Comparison of ENCODE assay signal across 19 cellular contexts in genomic region chr5:113548396-113548795, GRCh38. TPM values are rescaled to one million over a fixed set of nuclear protein-coding genes. Genes with fewer than 3 reads are reported as not detected.
DNase-seq lines count a peak whose midpoint lies in the region; ATAC-seq and TF ChIP-seq lines count a peak whose summit lies in the region.
"Had no signal": no experiment of that assay in that cellular context is flagged by ENCODE, and none has a peak within 500 bp of the region (broad histone marks: within the 10 kb centered on the region; RNA-seq: fewer than 3 reads in every experiment).

No MANE protein-coding gene starts in this region.

- H3K4me3 Mint-ChIP-seq in type B pancreatic cell, result no peak overlapping the region
- H3K4me3 Mint-ChIP-seq: activated CD4-positive, alpha-beta memory T cell treated with anti-CD3 and anti-CD28 coated beads for 36 hours; activated naive CD8-positive, alpha-beta T cell treated with anti-CD3 and anti-CD28 coated beads for 36 hours; CD4-positive, alpha-beta memory T cell; naive thymus-derived CD8-positive, alpha-beta T cell had no signal

- no peak for DNase-seq in kidney tubule cell (ENCODE audit: low spot score)
- DNase-seq in type B pancreatic cell (ENCODE audit: extremely low spot score, unreplicated experiment), result no peak
- no peak for DNase-seq in COR-L47 (lab: John Stamatoyannopoulos, UW)
- DNase-seq in NCI-H748 treated with DMSO at 0.1 percent for 48 hours (lab: John Stamatoyannopoulos, UW), result no peak
- DNase-seq: activated CD4-positive, alpha-beta memory T cell treated with anti-CD3 and anti-CD28 coated beads for 36 hours; activated naive CD8-positive, alpha-beta T cell treated with anti-CD3 and anti-CD28 coated beads for 36 hours; body of pancreas; CD4-positive, alpha-beta memory T cell; DMS79; HCEC 1CT; heart right ventricle; naive thymus-derived CD8-positive, alpha-beta T cell; stimulated activated CD4-positive, alpha-beta T cell treated with anti-CD3 and anti-CD28 coated beads, Interleukin-2, amount 100 ng/mL, for 24 hours; WERI-Rb-1 had no signal

- H3K4me1 Mint-ChIP-seq in type B pancreatic cell (ENCODE audit: unreplicated experiment), result no peaks in the 10 kb centered on the region

- no peak for TF ChIP-seq CTCF in type B pancreatic cell (conservative IDR thresholded peaks at IDR 0.05)

- H3K27me3 Mint-ChIP-seq in type B pancreatic cell, result no peaks in the 10 kb centered on the region
- H3K27me3 Mint-ChIP-seq: activated CD4-positive, alpha-beta memory T cell treated with anti-CD3 and anti-CD28 coated beads for 36 hours; activated naive CD8-positive, alpha-beta T cell treated with anti-CD3 and anti-CD28 coated beads for 36 hours; CD4-positive, alpha-beta memory T cell; naive thymus-derived CD8-positive, alpha-beta T cell had no signal

- ATAC-seq in GM18508 (IDR thresholded peaks at IDR 0.05; ENCODE audit: insufficient read depth, unreplicated experiment), result peak; percentile 94
- ATAC-seq in GM19463 (IDR thresholded peaks at IDR 0.05; ENCODE audit: unreplicated experiment), result peak; percentile 82
- ATAC-seq in HG02943 (IDR thresholded peaks at IDR 0.05; ENCODE audit: low read depth, unreplicated experiment), result peak; percentile 77
- ATAC-seq in HG03442 (IDR thresholded peaks at IDR 0.05; ENCODE audit: unreplicated experiment), result peak; percentile 61
- ATAC-seq: body of pancreas; heart right ventricle; naive thymus-derived CD8-positive, alpha-beta T cell; Panc1 had no signal

- H3K27ac Mint-ChIP-seq in type B pancreatic cell, result no peak overlapping the region
- H3K27ac Mint-ChIP-seq: activated CD4-positive, alpha-beta memory T cell treated with anti-CD3 and anti-CD28 coated beads for 36 hours; activated naive CD8-positive, alpha-beta T cell treated with anti-CD3 and anti-CD28 coated beads for 36 hours; CD4-positive, alpha-beta memory T cell; naive thymus-derived CD8-positive, alpha-beta T cell had no signal

- peaks cover 43% of the 10 kb centered on the region for H3K36me3 Mint-ChIP-seq in type B pancreatic cell

- H3K9me3 Mint-ChIP-seq in type B pancreatic cell, result no peaks in the 10 kb centered on the region
- H3K9me3 Mint-ChIP-seq: activated CD4-positive, alpha-beta memory T cell treated with anti-CD3 and anti-CD28 coated beads for 36 hours; activated naive CD8-positive, alpha-beta T cell treated with anti-CD3 and anti-CD28 coated beads for 36 hours; CD4-positive, alpha-beta memory T cell; naive thymus-derived CD8-positive, alpha-beta T cell had no signal

RNA-seq across cellular contexts. Expression of gene YTHDC2, which starts 34.9 kb away (rescaled TPM):
- 22.3 and 30.4 TPM in 2 replicates for total RNA-seq in type B pancreatic cell (ENCODE audit: low replicate concordance)
